In the genomic region with DNA sequence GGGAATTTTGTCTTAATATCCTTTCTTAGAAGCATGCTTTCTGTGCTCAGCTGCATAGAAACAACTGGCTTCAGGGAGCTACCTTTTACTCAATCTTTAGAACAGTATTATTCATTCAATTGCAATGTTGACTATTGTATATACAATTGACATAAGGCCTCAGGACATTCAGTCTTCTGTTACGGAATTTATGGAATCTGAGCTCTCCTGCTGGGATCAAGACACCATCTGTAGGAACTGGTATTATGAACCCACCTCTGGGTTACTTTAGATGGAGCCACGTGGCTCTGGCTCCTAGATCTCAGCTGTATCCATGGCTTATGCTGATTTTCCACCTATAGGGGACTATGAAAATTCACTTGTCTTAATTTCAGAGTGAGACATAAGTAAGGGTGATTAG, we compare ENCODE assay signal across 21 cellular contexts.
DNase-seq lines count a peak whose midpoint lies in the region; ATAC-seq and TF ChIP-seq lines count a peak whose summit lies in the region.
"Had no signal": no experiment of that assay in that cellular context is flagged by ENCODE, and none has a peak within 500 bp of the region (broad histone marks: within the 10 kb centered on the region; RNA-seq: fewer than 3 reads in every experiment).

No MANE protein-coding gene starts in this region.

- H3K4me3 ChIP-seq in GM23338 (no peak overlapping the region), OCI-LY7 (ENCODE audit: low read depth, low read length, poor library complexity, severe bottlenecking) (no peak overlapping the region), mesenchymal stem cell (ENCODE audit: insufficient read depth in 1 of 2, low read depth in 1 of 2, low read length in 2 of 2) (no peak overlapping the region), coronary artery (no peak overlapping the region)
- H3K4me3 ChIP-seq: cardiac muscle cell, dorsolateral prefrontal cortex, sigmoid colon, thyroid gland had no signal

- ATAC-seq in GM23338 (no peak; the same call in 2 of the 3 replicates), HG02852 (IDR thresholded peaks at IDR 0.05; ENCODE audit: unreplicated experiment) (no peak)
- ATAC-seq: CD8-positive, alpha-beta T cell had no signal

- H2BK15ac ChIP-seq in mesenchymal stem cell (ENCODE audit: low read depth, poor library complexity, severe bottlenecking): no peak overlapping the region

- no peak overlapping the region for H2BK5ac ChIP-seq in mesenchymal stem cell (ENCODE audit: low read depth, low read length, poor library complexity, severe bottlenecking)

- H3K4me2 ChIP-seq in GM23338 (no peak overlapping the region), OCI-LY7 (ENCODE audit: low read length) (no peak overlapping the region), mesenchymal stem cell (ENCODE audit: low read length, poor library complexity, severe bottlenecking) (no peak overlapping the region)

- H2AK5ac ChIP-seq in mesenchymal stem cell (ENCODE audit: low read length, severe bottlenecking): peak overlapping the region; percentile 79

- H3K36me3 Mint-ChIP-seq in GM23338 (ENCODE audit: low read depth): no peaks in the 10 kb centered on the region
- no peaks in the 10 kb centered on the region for H3K36me3 Mint-ChIP-seq in chondrocyte (ENCODE audit: low read depth)
- H3K36me3 Mint-ChIP-seq: activated naive CD8-positive, alpha-beta T cell treated with anti-CD3 and anti-CD28 coated beads, Interleukin-2, amount 10 ng/mL, durations not matched to agents 7 days and 5 days; CD8-positive, alpha-beta T cell had no signal

- H2BK12ac ChIP-seq in mesenchymal stem cell (ENCODE audit: low read length in 2 of 2): no peak overlapping the region

- H3K36me3 ChIP-seq in GM23338 (ENCODE audit: insufficient read depth) (no peaks in the 10 kb centered on the region), OCI-LY7 (ENCODE audit: insufficient read depth, low read length) (no peaks in the 10 kb centered on the region), mesenchymal stem cell (ENCODE audit: control insufficient read depth in 1 of 2, insufficient read depth in 2 of 2, low read depth in 1 of 2, low read length in 2 of 2) (no peaks in the 10 kb centered on the region)
- H3K36me3 ChIP-seq: cardiac muscle cell, sigmoid colon, thyroid gland had no signal

- no TSS peak for BruUV-seq in OCI-LY7 (replicated peaks; lab: Mats Ljungman, UMichigan)

- H3K4me1 ChIP-seq in GM23338 (ENCODE audit: insufficient read depth) (no peaks in the 10 kb centered on the region), OCI-LY7 (ENCODE audit: insufficient read depth, low read length, poor library complexity, severe bottlenecking) (no peaks in the 10 kb centered on the region), mesenchymal stem cell (ENCODE audit: control insufficient read depth, insufficient read depth, low read depth, low read length) (peaks cover 4% of the 10 kb centered on the region)
- H3K4me1 ChIP-seq: sigmoid colon, thyroid gland had no signal

- no peak overlapping the region for H3K18ac ChIP-seq in mesenchymal stem cell (ENCODE audit: low read depth in 1 of 2, low read length in 2 of 2)

- H3K9me3 Mint-ChIP-seq in GM23338: no peaks in the 10 kb centered on the region
- H3K9me3 Mint-ChIP-seq in chondrocyte (ENCODE audit: low read depth): no peaks in the 10 kb centered on the region

- CTCF ChIA-PET in OCI-LY7 (lab: Charles Lee; ENCODE audit: unreplicated experiment): no interaction called here

- H3K4me1 Mint-ChIP-seq in GM23338 (peaks cover 5% of the 10 kb centered on the region; the same call in 1 of the 3 replicates), chondrocyte (ENCODE audit: low read depth) (peaks cover 28% of the 10 kb centered on the region)
- H3K4me1 Mint-ChIP-seq: activated naive CD8-positive, alpha-beta T cell treated with anti-CD3 and anti-CD28 coated beads, Interleukin-2, amount 10 ng/mL, durations not matched to agents 7 days and 5 days had no signal

- H4K91ac ChIP-seq in mesenchymal stem cell (ENCODE audit: low read length): no peak overlapping the region

- no peaks in the 10 kb centered on the region for H3K79me1 ChIP-seq in mesenchymal stem cell (replicated peaks; ENCODE audit: low read length, poor library complexity, severe bottlenecking)

- POLR2A ChIA-PET in OCI-LY7 (lab: Charles Lee): interaction anchor here (0.6 to 2.3 kb wide), 7 partner anchors 14 to 358 kb away, joined by 3 to 8 read pairs (median 3); no protein-coding TSS in a partner anchor

- H3K14ac ChIP-seq in mesenchymal stem cell (ENCODE audit: low read length in 2 of 2): no peak overlapping the region

- no peak overlapping the region for H3K4ac ChIP-seq in mesenchymal stem cell (ENCODE audit: low read depth in 1 of 2, low read length in 2 of 2)

- no peaks in the 10 kb centered on the region for H3F3A ChIP-seq in GM23338 (replicated peaks; ENCODE audit: low read depth)

- no peaks in the 10 kb centered on the region for H3K9me3 ChIP-seq in OCI-LY7 (ENCODE audit: low read length)
- H3K9me3 ChIP-seq in mesenchymal stem cell (ENCODE audit: control insufficient read depth, low read length): no peaks in the 10 kb centered on the region
- H3K9me3 ChIP-seq: sigmoid colon, thyroid gland had no signal

- H3K9me2 ChIP-seq in GM23338 (ENCODE audit: insufficient read depth) (peaks cover 4% of the 10 kb centered on the region; the same call in 1 of the 2 replicates), OCI-LY7 (ENCODE audit: insufficient read depth, low read length) (no peaks in the 10 kb centered on the region)

- H4K20me1 ChIP-seq in GM23338 (replicated peaks; ENCODE audit: insufficient read depth) (no peaks in the 10 kb centered on the region), OCI-LY7 (ENCODE audit: insufficient read depth, low read length) (no peaks in the 10 kb centered on the region)

- intact Hi-C loops in OCI-LY7 (cut with micrococcal nuclease; ENCODE audit: unreplicated experiment): no loop called here

- no peak overlapping the region for H2BK120ac ChIP-seq in mesenchymal stem cell (ENCODE audit: low read depth, low read length)

- H3K4me3 Mint-ChIP-seq in GM23338: no peak overlapping the region
- no peak overlapping the region for H3K4me3 Mint-ChIP-seq in chondrocyte (ENCODE audit: unreplicated experiment)
- H3K4me3 Mint-ChIP-seq: activated naive CD8-positive, alpha-beta T cell treated with anti-CD3 and anti-CD28 coated beads, Interleukin-2, amount 10 ng/mL, durations not matched to agents 7 days and 5 days; CD8-positive, alpha-beta T cell had no signal

- no peak overlapping the region for H3K9ac ChIP-seq in mesenchymal stem cell (ENCODE audit: low read length)

- H3K79me2 ChIP-seq in GM23338 (replicated peaks; ENCODE audit: insufficient read depth) (no peaks in the 10 kb centered on the region), OCI-LY7 (ENCODE audit: insufficient read depth, low read depth, low read length) (no peaks in the 10 kb centered on the region)

- H4K8ac ChIP-seq in mesenchymal stem cell (ENCODE audit: low read length): no peak overlapping the region

- no peaks in the 10 kb centered on the region for H3K27me3 Mint-ChIP-seq in GM23338 (ENCODE audit: insufficient read depth, low read depth, poor library complexity)
- H3K27me3 Mint-ChIP-seq in chondrocyte (ENCODE audit: low read depth): no peaks in the 10 kb centered on the region
- H3K27me3 Mint-ChIP-seq: activated naive CD8-positive, alpha-beta T cell treated with anti-CD3 and anti-CD28 coated beads, Interleukin-2, amount 10 ng/mL, durations not matched to agents 7 days and 5 days had no signal

- DNase-seq in GM23338 (ENCODE audit: low spot score) (peak; percentile 28), OCI-LY7 (ENCODE audit: low spot score) (peak; percentile 4), chondrocyte (ENCODE audit: low spot score) (no peak), mesenchymal stem cell (peak; percentile 49), coronary artery (ENCODE audit: low spot score) (no peak), GOT3 (lab: John Stamatoyannopoulos, UW) (no peak)
- DNase-seq in stimulated activated CD4-positive, alpha-beta T cell treated with anti-CD3 and anti-CD28 coated beads, Interleukin-2, amount 100 ng/mL, for 24 hours: no peak
- DNase-seq: activated CD4-positive, alpha-beta T cell treated with anti-CD3 and anti-CD28 coated beads for 1 hour; activated naive CD8-positive, alpha-beta T cell treated with anti-CD3 and anti-CD28 coated beads, Interleukin-2, amount 10 ng/mL, durations not matched to agents 7 days and 5 days; CD8-positive, alpha-beta T cell; DMS79; dorsolateral prefrontal cortex; MV-4-11; NCI-H187; NCI-H2227 treated with DMSO at 0.1 percent for 48 hours; sigmoid colon; stimulated activated naive CD4-positive, alpha-beta T cell; thyroid gland had no signal

- WGBS in mesenchymal stem cell: 10% methylated on average over 2 of the region's 2 CpGs

- H2AFZ ChIP-seq in GM23338: no peak overlapping the region
- H2AFZ ChIP-seq in OCI-LY7 (ENCODE audit: low read length): no peak overlapping the region
- H2AFZ ChIP-seq in mesenchymal stem cell (ENCODE audit: low read depth, low read length): no peak overlapping the region

- H3K27me3 ChIP-seq in GM23338 (ENCODE audit: insufficient read depth) (no peaks in the 10 kb centered on the region), mesenchymal stem cell (ENCODE audit: control insufficient read depth in 1 of 2, insufficient read depth in 1 of 2, low read length in 2 of 2) (no peaks in the 10 kb centered on the region)
- H3K27me3 ChIP-seq: cardiac muscle cell, dorsolateral prefrontal cortex, sigmoid colon, thyroid gland had no signal

- H3K27ac Mint-ChIP-seq in GM23338: no peak overlapping the region
- peak overlapping the region; percentile 33 for H3K27ac Mint-ChIP-seq in chondrocyte (ENCODE audit: unreplicated experiment)
- H3K27ac Mint-ChIP-seq: activated naive CD8-positive, alpha-beta T cell treated with anti-CD3 and anti-CD28 coated beads, Interleukin-2, amount 10 ng/mL, durations not matched to agents 7 days and 5 days; CD8-positive, alpha-beta T cell had no signal

- no peak for TF ChIP-seq CTCF in GM23338 (conservative IDR thresholded peaks at IDR 0.05; ENCODE audit: low read depth in 2 of 2)
- TF ChIP-seq CTCF in OCI-LY7 (conservative IDR thresholded peaks at IDR 0.05; ENCODE audit: low read length): no peak
- TF ChIP-seq CTCF in chondrocyte (IDR thresholded peaks at IDR 0.05): no peak
- no peak for TF ChIP-seq CTCF in coronary artery (IDR thresholded peaks at IDR 0.05)

- H3K23ac ChIP-seq in mesenchymal stem cell (ENCODE audit: low read length in 2 of 2): no peak overlapping the region

- H3K27ac ChIP-seq in GM23338 (ENCODE audit: low read depth): no peak overlapping the region
- H3K27ac ChIP-seq in OCI-LY7 (ENCODE audit: low read depth, low read length, poor library complexity, severe bottlenecking): no peak overlapping the region
- peak overlapping the region; percentile 71 for H3K27ac ChIP-seq in mesenchymal stem cell (ENCODE audit: low read length, poor library complexity, severe bottlenecking)
- H3K27ac ChIP-seq in coronary artery: no peak overlapping the region
- H3K27ac ChIP-seq: cardiac muscle cell, dorsolateral prefrontal cortex, epithelial cell of prostate, sigmoid colon, thyroid gland had no signal

Comparison
In these comparisons a context has a peak if more than half of its experiments do, and no peak if none do; other contexts are left out.
1. DNase-seq: peak in GM23338 (single experiment), OCI-LY7 (single experiment) and mesenchymal stem cell (single experiment); none in chondrocyte (single experiment), stimulated activated CD4-positive, alpha-beta T cell treated with anti-CD3 and anti-CD28 coated beads, Interleukin-2, amount 100 ng/mL, for 24 hours (0 of 2), coronary artery (single experiment) and GOT3 (single experiment).